19 cellular contexts compared by ENCODE assay signal in the genomic region with DNA sequence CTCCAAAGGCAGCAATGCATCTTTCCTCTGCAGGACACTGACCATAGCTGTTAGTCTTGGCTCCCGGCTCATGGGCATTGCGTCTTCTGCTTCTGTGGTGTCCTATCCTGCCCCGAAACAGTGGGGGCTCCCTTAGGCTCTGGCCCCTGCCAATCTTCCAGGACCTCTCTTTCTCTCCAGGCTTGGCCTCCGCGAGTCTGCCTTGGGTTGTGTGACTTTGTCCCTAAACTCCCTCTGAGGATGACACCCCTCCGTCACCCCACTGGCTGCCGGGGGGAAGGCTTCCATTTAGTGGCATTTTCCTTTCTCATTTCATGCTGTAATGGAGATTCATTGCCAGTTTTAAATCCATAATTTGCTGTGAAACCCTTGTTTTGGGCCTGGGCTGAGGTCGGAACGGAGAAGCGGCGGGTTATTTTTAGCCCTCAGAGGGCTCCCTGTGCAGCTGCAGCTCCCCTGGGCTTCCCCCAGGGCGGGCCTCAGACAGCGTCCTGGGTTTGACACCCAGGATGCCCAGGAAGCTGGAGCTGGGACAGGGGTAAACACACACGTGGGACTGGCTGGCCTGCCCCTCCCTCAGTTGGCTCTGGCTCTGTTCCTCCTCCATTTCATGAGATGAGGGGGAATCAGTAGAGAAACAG.
"Had no signal": no experiment of that assay in that cellular context is flagged by ENCODE, and none has a peak within 500 bp of the region (broad histone marks: within the 10 kb centered on the region; RNA-seq: fewer than 3 reads in every experiment).

No MANE protein-coding gene starts in this region.

- H3K4me1 ChIP-seq: right atrium auricular region, suprapubic skin, thyroid gland, uterus had no signal

- ATAC-seq: esophagus mucosa; left colon; mucosa of descending colon; natural killer cell; stimulated activated effector memory CD8-positive, alpha-beta T cell treated with anti-CD3 and anti-CD28 coated beads, Interleukin-12 subunit alpha, Interleukin-12 subunit beta, amount 100 ng/mL, for 72 hours; stimulated activated naive CD8-positive, alpha-beta T cell treated with anti-CD3 and anti-CD28 coated beads, Interleukin-15, Interleukin-2, amounts not matched to agents 100 U/mL and 50 U/mL, for 24 hours had no signal

- H3K4me2 ChIP-seq: smooth muscle cell had no signal

- H3K4me3 ChIP-seq: dorsolateral prefrontal cortex, heart left ventricle, mucosa of descending colon, right atrium auricular region, smooth muscle cell, suprapubic skin, thyroid gland, uterus had no signal

- DNase-seq: cortex of kidney; effector CD8-positive, alpha-beta T cell; hippocampal formation; left colon; mucosa of descending colon; natural killer cell; stimulated activated CD4-positive, alpha-beta T cell treated with anti-CD3 and anti-CD28 coated beads, Interleukin-4, amount 100 ng/mL, for 1 hour; stimulated activated CD8-positive, alpha-beta memory T cell treated with anti-CD3 and anti-CD28 coated beads, Interleukin-4, amount 100 ng/mL, for 48 hours; stimulated activated naive CD8-positive, alpha-beta T cell treated with anti-CD3 and anti-CD28 coated beads, Interleukin-15, Interleukin-2, amounts not matched to agents 100 U/mL and 50 U/mL, for 24 hours; thyroid gland; uterus had no signal

- H3K27me3 ChIP-seq: dorsolateral prefrontal cortex, right atrium auricular region, thyroid gland, uterus had no signal

- H3K27ac ChIP-seq: dorsolateral prefrontal cortex, heart left ventricle, neutrophil, right atrium auricular region, suprapubic skin, thyroid gland, uterus had no signal

- H3K9me3 ChIP-seq: mucosa of descending colon, neutrophil, thyroid gland, uterus had no signal

- H3K36me3 ChIP-seq: heart left ventricle, neutrophil, right atrium auricular region, suprapubic skin, thyroid gland, uterus had no signal
